8 cellular contexts compared by ENCODE assay signal in genomic region chr10:102153093-102153620, GRCh38. TPM values are rescaled to one million over a fixed set of nuclear protein-coding genes. Genes with fewer than 3 reads are reported as not detected.
A peak's percentile ranks its signal among the peaks of the same experiment; 100 is the strongest.
DNase-seq lines count a peak whose midpoint lies in the region; ATAC-seq and TF ChIP-seq lines count a peak whose summit lies in the region.

No MANE protein-coding gene starts in this region.

- H3K4me1 Mint-ChIP-seq in progenitor cell of endocrine pancreas (ENCODE audit: low read depth): peaks cover 16% of the 10 kb centered on the region

- H3K27me3 Mint-ChIP-seq in progenitor cell of endocrine pancreas: no peaks in the 10 kb centered on the region

- no peak overlapping the region for H2AFZ ChIP-seq in fibroblast of lung (ENCODE audit: low read length)

- no peaks in the 10 kb centered on the region for H3K9me3 Mint-ChIP-seq in progenitor cell of endocrine pancreas (ENCODE audit: low read depth)

- H3K4me3 Mint-ChIP-seq in progenitor cell of endocrine pancreas (ENCODE audit: low read depth): peak overlapping the region; percentile 87

- peak; percentile 24 for DNase-seq in ELR (ENCODE audit: low read depth)
- no peak for DNase-seq in Peyer's patch
- peak; percentile 15 to 16 for DNase-seq in fibroblast of lung (ENCODE audit: low read depth in 2 of 2)
- DNase-seq in progenitor cell of endocrine pancreas (ENCODE audit: low spot score, unreplicated experiment): no peak
- no peak for DNase-seq in CD1c-positive myeloid dendritic cell (ENCODE audit: extremely low spot score)
- DNase-seq in activated CD8-positive, alpha-beta memory T cell treated with anti-CD3 and anti-CD28 coated beads for 24 hours: no peak
- DNase-seq in activated CD4-positive, alpha-beta T cell treated with anti-CD3 and anti-CD28 coated beads, Interleukin-2, amount 50 U/mL, for 4 hours: no peak

- H3K27me3 ChIP-seq in Peyer's patch (no peaks in the 10 kb centered on the region), fibroblast of lung (ENCODE audit: control insufficient read depth, insufficient read depth, low read length) (no peaks in the 10 kb centered on the region)

- H3K36me3 Mint-ChIP-seq in progenitor cell of endocrine pancreas (ENCODE audit: insufficient read depth): peaks cover 11% of the 10 kb centered on the region

- peaks cover 53% of the 10 kb centered on the region for H3K79me2 ChIP-seq in fibroblast of lung (ENCODE audit: control insufficient read depth, insufficient read depth, low read length)

- no peak for TF ChIP-seq POLR2A in Peyer's patch (IDR thresholded peaks at IDR 0.05)

- H3K9me3 ChIP-seq in Peyer's patch (no peaks in the 10 kb centered on the region), fibroblast of lung (ENCODE audit: control insufficient read depth, insufficient read depth, low read depth, low read length) (no peaks in the 10 kb centered on the region)

- no peaks in the 10 kb centered on the region for H4K20me1 ChIP-seq in fibroblast of lung (ENCODE audit: control insufficient read depth, extremely low read depth, insufficient read depth, low read length)

- peak overlapping the region in 3 of 4 donors; percentile 84 to 88 (median 86) for H3K27ac ChIP-seq in Peyer's patch
- peak overlapping the region; percentile 96 for H3K27ac ChIP-seq in fibroblast of lung (ENCODE audit: insufficient read depth, low read length)

- H3K27ac Mint-ChIP-seq in progenitor cell of endocrine pancreas: peak overlapping the region; percentile 98

- H3K36me3 ChIP-seq in Peyer's patch: peaks cover 0 to 35% (median 0%) of the 10 kb centered on the region in 3 donors
- peaks cover 22% of the 10 kb centered on the region for H3K36me3 ChIP-seq in fibroblast of lung (ENCODE audit: control insufficient read depth, insufficient read depth, low read length)

- H3K9ac ChIP-seq in fibroblast of lung (ENCODE audit: insufficient read depth, low read length): peak overlapping the region; percentile 90

- H3K4me2 ChIP-seq in fibroblast of lung (ENCODE audit: extremely low read depth, insufficient read depth, low read length): peak overlapping the region; percentile 95

- TF ChIP-seq CTCF in Peyer's patch (IDR thresholded peaks at IDR 0.05) (no peak), fibroblast of lung (conservative IDR thresholded peaks at IDR 0.05 in 1 of 2, IDR thresholded peaks at IDR 0.05 in 1 of 2; ENCODE audit: low read depth in 1 of 2, low read length in 2 of 2) (no peak), progenitor cell of endocrine pancreas (IDR thresholded peaks at IDR 0.05; ENCODE audit: unreplicated experiment) (no peak)

- ATAC-seq in HG02610 (IDR thresholded peaks at IDR 0.05; ENCODE audit: unreplicated experiment): no peak

- H3K4me3 ChIP-seq in Peyer's patch (peak overlapping the region; percentile 62 to 83 (median 77)), fibroblast of lung (replicated peaks in 1 of 4; ENCODE audit: control extremely low read depth in 1 of 4, insufficient read depth in 1 of 4, low read depth in 3 of 4, low read length in 4 of 4) (peak overlapping the region; percentile 79 to 100 (median 86))

- H3K4me1 ChIP-seq in Peyer's patch (peaks cover 0 to 17% (median 6%) of the 10 kb centered on the region in 4 donors), fibroblast of lung (ENCODE audit: control insufficient read depth, extremely low read depth, insufficient read depth, low read length) (peaks cover 7% of the 10 kb centered on the region)

RNA-seq across cellular contexts. Expression of gene NOLC1, which starts 1.0 kb away (rescaled TPM):
- total RNA-seq in Peyer's patch (100 to 1,000 TPM in 1 of 4 donors, 10 to 100 TPM in 3; 19.0 to 149 (median 34.2) TPM), fibroblast of lung (16.5 and 23.4 TPM in 2 replicates), progenitor cell of endocrine pancreas (64.7 and 68.9 TPM in 2 replicates)
- polyA plus RNA-seq in fibroblast of lung: 64.7 and 105 TPM in 2 replicates
- polyA plus RNA-seq in fibroblast of lung (2012): 34.1 and 48.1 TPM in 2 replicates
- polyA minus RNA-seq in fibroblast of lung (ENCODE audit: low replicate concordance): 3.0 and 19.3 TPM in 2 replicates

RNA-seq across cellular contexts. Expression of gene PPRC1, which starts 20.3 kb away (rescaled TPM):
- 10 to 100 TPM in 3 of 4 donors, 1 to 10 TPM in 1; 8.6 to 71.0 (median 24.0) TPM for total RNA-seq in Peyer's patch
- 9.9 and 10.0 TPM in 2 replicates for total RNA-seq in fibroblast of lung
- 13.5 and 21.0 TPM in 2 replicates for polyA plus RNA-seq in fibroblast of lung
- 22.5 and 29.0 TPM in 2 replicates for polyA plus RNA-seq in fibroblast of lung (2012)
- polyA minus RNA-seq in fibroblast of lung (ENCODE audit: low replicate concordance): 129 and 156 TPM in 2 replicates
- total RNA-seq in progenitor cell of endocrine pancreas: 40.1 and 41.9 TPM in 2 replicates

RNA-seq across cellular contexts. Expression of gene LDB1, which starts 33.0 kb away (rescaled TPM):
- total RNA-seq in Peyer's patch (10 to 100 TPM; 19.6 to 67.7 (median 42.1) TPM), fibroblast of lung (39.5 and 45.1 TPM in 2 replicates), progenitor cell of endocrine pancreas (99.5 and 107 TPM in 2 replicates)
- polyA plus RNA-seq in fibroblast of lung: 41.6 and 50.6 TPM in 2 replicates
- 38.5 and 46.9 TPM in 2 replicates for polyA plus RNA-seq in fibroblast of lung (2012)
- polyA minus RNA-seq in fibroblast of lung (ENCODE audit: low replicate concordance): 162 and 205 TPM in 2 replicates

Comparison
In these comparisons a context has a peak if more than half of its experiments do, and no peak if none do; other contexts are left out.
1. DNase-seq: peak in ELR (single experiment) and fibroblast of lung (2 of 2); none in Peyer's patch (0 of 3), progenitor cell of endocrine pancreas (single experiment), CD1c-positive myeloid dendritic cell (single experiment), activated CD8-positive, alpha-beta memory T cell treated with anti-CD3 and anti-CD28 coated beads for 24 hours (single experiment) and activated CD4-positive, alpha-beta T cell treated with anti-CD3 and anti-CD28 coated beads, Interleukin-2, amount 50 U/mL, for 4 hours (0 of 2).